ENCODE assay signal across 16 cellular contexts in the genomic region with DNA sequence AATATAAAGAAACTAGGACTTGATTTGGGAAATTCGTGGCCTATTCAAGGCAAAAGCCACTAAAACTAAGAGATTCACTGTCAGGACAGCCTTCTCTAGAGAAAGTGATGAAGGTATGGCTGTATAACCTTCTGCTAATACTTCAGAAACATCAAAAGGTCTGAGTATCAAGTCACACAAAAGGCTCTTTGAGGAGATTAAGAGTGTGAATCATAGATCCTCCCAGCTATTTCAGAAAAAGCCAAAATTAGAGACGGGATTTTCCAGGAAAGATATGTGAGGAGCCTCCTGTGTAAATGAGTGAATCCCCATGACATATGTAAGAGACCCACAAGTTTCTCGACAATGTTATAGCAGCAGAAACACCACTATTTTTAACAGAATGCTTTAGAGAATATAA. TPM values are rescaled to one million over a fixed set of nuclear protein-coding genes. Genes with fewer than 3 reads are reported as not detected.
A peak's percentile ranks its signal among the peaks of the same experiment; 100 is the strongest.
DNase-seq lines count a peak whose midpoint lies in the region; ATAC-seq and TF ChIP-seq lines count a peak whose summit lies in the region.
"Had no signal": no experiment of that assay in that cellular context is flagged by ENCODE, and none has a peak within 500 bp of the region (broad histone marks: within the 10 kb centered on the region; RNA-seq: fewer than 3 reads in every experiment).

No MANE protein-coding gene starts in this region.

- H3K79me2 ChIP-seq in HCT116 (ENCODE audit: insufficient read depth, low read length), result peaks cover 62% of the 10 kb centered on the region

- no peak overlapping the region for H3K4me3 Mint-ChIP-seq in activated naive CD8-positive, alpha-beta T cell treated with anti-CD3 and anti-CD28 coated beads for 36 hours
- no peak overlapping the region for H3K4me3 Mint-ChIP-seq in Calu3 (ENCODE audit: low read depth, unreplicated experiment)
- H3K4me3 Mint-ChIP-seq: GM23338 had no signal

- H3K9ac ChIP-seq in HCT116 (ENCODE audit: low read length), result 0 out of 2 replicates have a peak overlapping the region, but pooled peaks have one; percentile 5

- H3K27ac ChIP-seq in HCT116 (ENCODE audit: low read depth, low read length) (no peak overlapping the region), left ventricle myocardium inferior (replicated peaks) (no peak overlapping the region)
- H3K27ac ChIP-seq: RWPE1 had no signal

- H2AFZ ChIP-seq in HCT116 (ENCODE audit: low read depth, low read length, poor library complexity, severe bottlenecking), result no peak overlapping the region
- H2AFZ ChIP-seq: GM23338 had no signal

- no TSS peak for BruUV-seq in HCT116 (replicated peaks; lab: Mats Ljungman, UMichigan)
- no TSS peak for BruUV-seq in Calu3 (replicated peaks; lab: Mats Ljungman, UMichigan)

- no peaks in the 10 kb centered on the region for H3K27me3 Mint-ChIP-seq in activated naive CD8-positive, alpha-beta T cell treated with anti-CD3 and anti-CD28 coated beads for 36 hours
- H3K27me3 Mint-ChIP-seq in Calu3 (ENCODE audit: unreplicated experiment), result no peaks in the 10 kb centered on the region

- H3K4me2 ChIP-seq in HCT116 (ENCODE audit: low read length), result peak overlapping the region; percentile 20; the same call in 1 of the 2 replicates
- H3K4me2 ChIP-seq: GM23338 had no signal

- H3K27me3 ChIP-seq in HCT116 (ENCODE audit: insufficient read depth, low read length) (no peaks in the 10 kb centered on the region), left ventricle myocardium inferior (ENCODE audit: low read depth) (no peaks in the 10 kb centered on the region)

- H3K4me1 Mint-ChIP-seq in activated naive CD8-positive, alpha-beta T cell treated with anti-CD3 and anti-CD28 coated beads for 36 hours, result peaks cover 2% of the 10 kb centered on the region
- H3K4me1 Mint-ChIP-seq in Calu3 (ENCODE audit: low read depth, unreplicated experiment), result peaks cover 14% of the 10 kb centered on the region

- peaks cover 42% of the 10 kb centered on the region for H3K36me3 Mint-ChIP-seq in activated naive CD8-positive, alpha-beta T cell treated with anti-CD3 and anti-CD28 coated beads for 36 hours
- peaks cover 42% of the 10 kb centered on the region for H3K36me3 Mint-ChIP-seq in Calu3 (ENCODE audit: insufficient read depth, unreplicated experiment)

- intact Hi-C loops in HCT116 (cut with micrococcal nuclease), result no loop called here
- intact Hi-C loops in Calu3 (cut with micrococcal nuclease; ENCODE audit: unreplicated experiment), result no loop called here
- intact Hi-C loops in left ventricle myocardium inferior (cut with micrococcal nuclease), result no loop called here

- peaks cover 14 to 19% of the 10 kb centered on the region in 2 experiments; a peak in 3 of 4 replicates for H3K36me3 ChIP-seq in HCT116 (ENCODE audit: control insufficient read depth in 1 of 2, insufficient read depth in 2 of 2, low read length in 2 of 2)
- H3K36me3 ChIP-seq in left ventricle myocardium inferior, result peaks cover 81% of the 10 kb centered on the region

- peak; percentile 16 for DNase-seq in HCT116 (ENCODE audit: low read depth, low spot score)
- DNase-seq in LHCN-M2 (ENCODE audit: low read depth), result peak; percentile 10
- DNase-seq in activated naive CD8-positive, alpha-beta T cell treated with anti-CD3 and anti-CD28 coated beads for 36 hours, result no peak
- DNase-seq in kidney tubule cell (ENCODE audit: low spot score), result peak; percentile 9
- no peak for DNase-seq in Calu3
- DNase-seq in left ventricle myocardium inferior, result no peak
- DNase-seq: ACHN, C1 segment of cervical spinal cord, NCI-H1694 treated with DMSO at 0.1 percent for 48 hours, NCI-H2107, NCI-H82, SIG-M5 had no signal

- CTCF ChIA-PET in HCT116 (lab: Charles Lee) (no interaction called here), Calu3 (lab: Charles Lee) (no interaction called here)

- no peaks in the 10 kb centered on the region for H3K9me3 Mint-ChIP-seq in activated naive CD8-positive, alpha-beta T cell treated with anti-CD3 and anti-CD28 coated beads for 36 hours
- H3K9me3 Mint-ChIP-seq in Calu3 (ENCODE audit: low read depth, unreplicated experiment), result no peaks in the 10 kb centered on the region
- H3K9me3 Mint-ChIP-seq: GM23338 had no signal

- no peak for TF ChIP-seq RAD21 in HCT116 (IDR thresholded peaks at IDR 0.05; ENCODE audit: low read depth)

- H3K9me3 ChIP-seq in HCT116 (ENCODE audit: control insufficient read depth in 1 of 2, insufficient read depth in 1 of 2, low read depth in 1 of 2, low read length in 2 of 2) (no peaks in the 10 kb centered on the region), left ventricle myocardium inferior (replicated peaks) (peaks cover 8% of the 10 kb centered on the region)

- POLR2A ChIA-PET in HCT116 (lab: Charles Lee), result no interaction called here

- peak overlapping the region; percentile 14 for H3K27ac Mint-ChIP-seq in activated naive CD8-positive, alpha-beta T cell treated with anti-CD3 and anti-CD28 coated beads for 36 hours
- no peak overlapping the region for H3K27ac Mint-ChIP-seq in Calu3 (ENCODE audit: unreplicated experiment)
- H3K27ac Mint-ChIP-seq: GM23338 had no signal

- H3K4me1 ChIP-seq in HCT116 (ENCODE audit: control insufficient read depth in 1 of 2, insufficient read depth in 2 of 2, low read length in 2 of 2) (peaks cover 8 to 24% of the 10 kb centered on the region in 2 experiments; a peak in 3 of 4 replicates), left ventricle myocardium inferior (no peaks in the 10 kb centered on the region)

- no peaks in the 10 kb centered on the region for H3K9me2 ChIP-seq in HCT116 (ENCODE audit: insufficient read depth)

- peaks cover 9% of the 10 kb centered on the region; the same call in 1 of the 2 replicates for H4K20me1 ChIP-seq in HCT116 (ENCODE audit: insufficient read depth)

- H3K4me3 ChIP-seq in HCT116 (replicated peaks in 1 of 2; ENCODE audit: low read depth in 1 of 2, low read length in 2 of 2), result no peak overlapping the region
- no peak overlapping the region for H3K4me3 ChIP-seq in left ventricle myocardium inferior
- H3K4me3 ChIP-seq: GM23338, K562 had no signal

- no peak for TF ChIP-seq POLR2A in HCT116 (IDR thresholded peaks at IDR 0.05; ENCODE audit: borderline replicate concordance, extremely low read depth, insufficient read depth, insufficient read length)

- RAD21 ChIA-PET in HCT116 (lab: Charles Lee; ENCODE audit: low non-redundant PET in 1 of 2, low total read pairs in 2 of 2, uncharacterized antibody in 2 of 2, unreplicated experiment in 2 of 2), result no interaction called here

- TF ChIP-seq CTCF in HCT116 (IDR thresholded peaks at IDR 0.05 in 2 of 3, conservative IDR thresholded peaks at IDR 0.05 in 1 of 3; ENCODE audit: borderline replicate concordance in 1 of 3, insufficient read depth in 1 of 3, low read depth in 2 of 3, low read length in 2 of 3) (no peak), Calu3 (IDR thresholded peaks at IDR 0.05; ENCODE audit: unreplicated experiment) (no peak), left ventricle myocardium inferior (IDR thresholded peaks at IDR 0.05; ENCODE audit: borderline replicate concordance) (no peak)

- ATAC-seq in HCT116 (peak; percentile 65), GM19463 (IDR thresholded peaks at IDR 0.05; ENCODE audit: unreplicated experiment) (no peak)
- ATAC-seq: GM23338, K562 had no signal

TF ChIP-seq in HCT116, 20 proteins besides CTCF, POLR2A, EP300 and RAD21 (continues in another document):
- TF ChIP-seq SIN3A (IDR thresholded peaks at IDR 0.05; ENCODE audit: low read depth) (no peak), EZH2 (IDR thresholded peaks at IDR 0.05) (no peak), CEBPB (IDR thresholded peaks at IDR 0.05; ENCODE audit: low read depth) (no peak), ELF1 (IDR thresholded peaks at IDR 0.05; ENCODE audit: borderline replicate concordance, low read depth) (no peak), SP1 (IDR thresholded peaks at IDR 0.05; ENCODE audit: low read depth) (peak; percentile 43; the same call in 1 of the 2 replicates), POLR2AphosphoS5 (IDR thresholded peaks at IDR 0.05; ENCODE audit: low read depth, low read length) (no peak), EGR1 (IDR thresholded peaks at IDR 0.05; ENCODE audit: low read depth) (no peak), JUND (IDR thresholded peaks at IDR 0.05) (0 out of 2 replicates have a peak, but pooled peaks have one; percentile 16), FOSL1 (IDR thresholded peaks at IDR 0.05; ENCODE audit: low read depth) (peak; percentile 23; the same call in 1 of the 2 replicates), EZH2phosphoT487 (IDR thresholded peaks at IDR 0.05; ENCODE audit: borderline replicate concordance) (no peak), TCF7L2 (IDR thresholded peaks at IDR 0.05; ENCODE audit: borderline replicate concordance, extremely low read depth, insufficient read depth, insufficient read length) (no peak), ZNF274 (IDR thresholded peaks at IDR 0.05; ENCODE audit: low read depth, low read length) (no peak), ZFX (IDR thresholded peaks at IDR 0.05) (no peak), YY1 (IDR thresholded peaks at IDR 0.05; ENCODE audit: extremely low read depth, insufficient replicate concordance, low read depth, low read length) (no peak)
- TF ChIP-seq, protein P1, sequence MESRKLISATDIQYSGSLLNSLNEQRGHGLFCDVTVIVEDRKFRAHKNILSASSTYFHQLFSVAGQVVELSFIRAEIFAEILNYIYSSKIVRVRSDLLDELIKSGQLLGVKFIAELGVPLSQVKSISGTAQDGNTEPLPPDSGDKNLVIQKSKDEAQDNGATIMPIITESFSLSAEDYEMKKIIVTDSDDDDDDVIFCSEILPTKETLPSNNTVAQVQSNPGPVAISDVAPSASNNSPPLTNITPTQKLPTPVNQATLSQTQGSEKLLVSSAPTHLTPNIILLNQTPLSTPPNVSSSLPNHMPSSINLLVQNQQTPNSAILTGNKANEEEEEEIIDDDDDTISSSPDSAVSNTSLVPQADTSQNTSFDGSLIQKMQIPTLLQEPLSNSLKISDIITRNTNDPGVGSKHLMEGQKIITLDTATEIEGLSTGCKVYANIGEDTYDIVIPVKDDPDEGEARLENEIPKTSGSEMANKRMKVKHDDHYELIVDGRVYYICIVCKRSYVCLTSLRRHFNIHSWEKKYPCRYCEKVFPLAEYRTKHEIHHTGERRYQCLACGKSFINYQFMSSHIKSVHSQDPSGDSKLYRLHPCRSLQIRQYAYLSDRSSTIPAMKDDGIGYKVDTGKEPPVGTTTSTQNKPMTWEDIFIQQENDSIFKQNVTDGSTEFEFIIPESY (IDR thresholded peaks at IDR 0.05; ENCODE audit: extremely low read depth, insufficient replicate concordance, low read length), result no peak
- TF ChIP-seq, protein P2, sequence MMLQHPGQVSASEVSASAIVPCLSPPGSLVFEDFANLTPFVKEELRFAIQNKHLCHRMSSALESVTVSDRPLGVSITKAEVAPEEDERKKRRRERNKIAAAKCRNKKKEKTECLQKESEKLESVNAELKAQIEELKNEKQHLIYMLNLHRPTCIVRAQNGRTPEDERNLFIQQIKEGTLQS (IDR thresholded peaks at IDR 0.05), result no peak

RNA-seq across cellular contexts. Expression of a gene that starts 56.2 kb away (rescaled TPM):
- total RNA-seq in HCT116 (2021; ENCODE audit: unreplicated experiment), result 68.3 TPM
- polyA plus RNA-seq in HCT116 (2012), result 27.6 and 34.1 TPM in 2 replicates
- 127 and 131 TPM in 2 replicates for total RNA-seq in LHCN-M2 (2014; rRNA removed)
- polyA plus RNA-seq in LHCN-M2 (2012), result 45.7 TPM
- total RNA-seq in activated naive CD8-positive, alpha-beta T cell treated with anti-CD3 and anti-CD28 coated beads for 36 hours, result 10 to 100 TPM; 75.0 to 75.7 TPM
- 79.9 and 81.1 TPM in 2 replicates for total RNA-seq in Calu3 (2022)
- total RNA-seq in left ventricle myocardium inferior, result 50.2 TPM

Comparison
In these comparisons a context has a peak if more than half of its experiments do, and no peak if none do; other contexts are left out.
1. DNase-seq: peak in HCT116 (single experiment), LHCN-M2 (single experiment) and kidney tubule cell (single experiment); none in activated naive CD8-positive, alpha-beta T cell treated with anti-CD3 and anti-CD28 coated beads for 36 hours (single experiment), Calu3 (single experiment) and left ventricle myocardium inferior (single experiment).